ENCODE assay signal across 20 cellular contexts in genomic region chr4:184766421-184766820, GRCh38. TPM values are rescaled to one million over a fixed set of nuclear protein-coding genes. Genes with fewer than 3 reads are reported as not detected.
DNase-seq lines count a peak whose midpoint lies in the region; ATAC-seq, FAIRE-seq and TF ChIP-seq lines count a peak whose summit lies in the region.
"Had no signal": no experiment of that assay in that cellular context is flagged by ENCODE, and none has a peak within 500 bp of the region (broad histone marks: within the 10 kb centered on the region; RNA-seq: fewer than 3 reads in every experiment).

No MANE protein-coding gene starts in this region.

- no peaks in the 10 kb centered on the region for H3K27me3 ChIP-seq in hepatocyte
- H3K27me3 ChIP-seq in psoas muscle (ENCODE audit: insufficient read depth in 3 of 3, low read length in 2 of 3), result no peaks in the 10 kb centered on the region
- H3K27me3 ChIP-seq in subcutaneous abdominal adipose tissue (ENCODE audit: control insufficient read depth in 5 of 5, insufficient read depth in 4 of 5, low read length in 5 of 5), result no peaks in the 10 kb centered on the region
- H3K27me3 ChIP-seq: BLaER1 had no signal

- H3K9me3 ChIP-seq in hepatocyte (ENCODE audit: low read depth) (no peaks in the 10 kb centered on the region), psoas muscle (no peaks in the 10 kb centered on the region), subcutaneous abdominal adipose tissue (ENCODE audit: control insufficient read depth in 5 of 5, low read length in 5 of 5) (no peaks in the 10 kb centered on the region), kidney (ENCODE audit: control insufficient read depth in 1 of 2, low read length in 2 of 2) (no peaks in the 10 kb centered on the region)
- H3K9me3 ChIP-seq: BLaER1, Caco-2 had no signal

- H3K79me2 ChIP-seq in hepatocyte, result no peaks in the 10 kb centered on the region

- WGBS in hepatocyte (ENCODE audit: low lambda C conversion rate, missing lambda C conversion rate), result 90% methylated on average over 9 of the region's 9 CpGs
- 95 to 96% (median 96%) methylated on average over 9 of the region's 9 CpGs for WGBS in psoas muscle, 3 donors

- H3K36me3 ChIP-seq in hepatocyte (replicated peaks; ENCODE audit: insufficient read depth, low read depth) (no peaks in the 10 kb centered on the region), psoas muscle (ENCODE audit: insufficient read depth in 1 of 2, low read depth in 1 of 2) (peaks cover 26 to 99% of the 10 kb centered on the region in 2 donors), subcutaneous abdominal adipose tissue (ENCODE audit: control insufficient read depth in 5 of 5, insufficient read depth in 5 of 5, low read length in 5 of 5) (peaks cover 47 to 97% (median 78%) of the 10 kb centered on the region in 5 donors), kidney (ENCODE audit: control insufficient read depth in 1 of 2, insufficient read depth in 2 of 2, low read length in 2 of 2) (peaks cover 50 to 65% of the 10 kb centered on the region in 2 donors)

- no peaks in the 10 kb centered on the region for H4K20me1 ChIP-seq in hepatocyte (ENCODE audit: insufficient read depth, poor library complexity, severe bottlenecking)
- H4K20me1 ChIP-seq: BLaER1 had no signal

- no peak for FAIRE-seq in kidney (lab: Jason Lieb, UNC)
- FAIRE-seq: G401.6, GM12892, GM19239 had no signal

- intact Hi-C loops in psoas muscle (cut with DNase I) (no loop called here), kidney (cut with DNase I) (no loop called here)

- no peak overlapping the region for H2AFZ ChIP-seq in hepatocyte
- H2AFZ ChIP-seq: GM23338 had no signal

- no peaks in the 10 kb centered on the region for H3K9me2 ChIP-seq in hepatocyte (replicated peaks; ENCODE audit: insufficient read depth)

- TF ChIP-seq CTCF in hepatocyte (IDR thresholded peaks at IDR 0.05; ENCODE audit: poor library complexity), result no peak
- no peak for TF ChIP-seq CTCF in psoas muscle (IDR thresholded peaks at IDR 0.05)
- TF ChIP-seq CTCF in kidney (IDR thresholded peaks at IDR 0.05; ENCODE audit: borderline replicate concordance, extremely low read depth, insufficient read depth), result no peak

- H3K4me2 ChIP-seq in hepatocyte, result no peak overlapping the region
- H3K4me2 ChIP-seq: BLaER1, GM23338 had no signal

- DNase-seq in hepatocyte (ENCODE audit: low spot score) (peak; percentile 38), left lobe of liver (ENCODE audit: low spot score) (no peak), psoas muscle (no peak), HuH-7.5 (ENCODE audit: low spot score) (no peak), kidney (no peak), NCI-H2107 (lab: John Stamatoyannopoulos, UW) (no peak)
- DNase-seq: Caco-2; CD4-positive, CD25-positive, alpha-beta regulatory T cell; CD8-positive, alpha-beta T cell; DMS153; DND-41 had no signal

- ATAC-seq in left lobe of liver (peak; percentile 1), psoas muscle (no peak), HG02973 (IDR thresholded peaks at IDR 0.05; ENCODE audit: unreplicated experiment) (no peak)
- ATAC-seq: CD8-positive, alpha-beta T cell; HCT116 had no signal

- H3K27ac ChIP-seq in hepatocyte (no peak overlapping the region), psoas muscle (peak overlapping the region; percentile 17), subcutaneous abdominal adipose tissue (ENCODE audit: low read depth, low read length) (peak overlapping the region; percentile 63), kidney (ENCODE audit: low read depth in 2 of 2, low read length in 2 of 2) (no peak overlapping the region)
- H3K27ac ChIP-seq: BLaER1, C4-2B had no signal

- H3K4me1 ChIP-seq in hepatocyte (ENCODE audit: insufficient read depth), result no peaks in the 10 kb centered on the region
- H3K4me1 ChIP-seq in psoas muscle, result peaks cover 24% of the 10 kb centered on the region
- H3K4me1 ChIP-seq in subcutaneous abdominal adipose tissue (ENCODE audit: control insufficient read depth in 5 of 5, insufficient read depth in 5 of 5, low read length in 5 of 5), result peaks cover 0 to 22% (median 8%) of the 10 kb centered on the region in 5 donors
- peaks cover 0 to 9% of the 10 kb centered on the region in 2 donors for H3K4me1 ChIP-seq in kidney (ENCODE audit: control insufficient read depth in 1 of 2, insufficient read depth in 1 of 2, low read depth in 1 of 2, low read length in 2 of 2)
- H3K4me1 ChIP-seq: Caco-2 had no signal

- H3K4me3 ChIP-seq in hepatocyte, result no peak overlapping the region
- no peak overlapping the region for H3K4me3 ChIP-seq in psoas muscle
- no peak overlapping the region for H3K4me3 ChIP-seq in subcutaneous abdominal adipose tissue (ENCODE audit: low read depth in 1 of 5, low read length in 5 of 5)
- no peak overlapping the region for H3K4me3 ChIP-seq in kidney (ENCODE audit: low read length in 2 of 2)
- H3K4me3 ChIP-seq: BLaER1, GM23338 had no signal

- H3K9ac ChIP-seq in subcutaneous abdominal adipose tissue (ENCODE audit: low read length in 5 of 5) (peak overlapping the region in 1 of 5 donors; percentile 10), kidney (ENCODE audit: low read length in 2 of 2) (no peak overlapping the region)
- H3K9ac ChIP-seq: BLaER1 had no signal

RNA-seq across cellular contexts. Expression of gene CENPU, which starts 32.5 kb away (rescaled TPM):
- 10.0 and 10.2 TPM in 2 replicates for total RNA-seq in hepatocyte
- 6.1 and 7.8 TPM in 2 replicates for polyA plus RNA-seq in hepatocyte
- 1.6 TPM for total RNA-seq in left lobe of liver
- total RNA-seq in psoas muscle, result 1 to 10 TPM in 2 of 4 donors, under 1 TPM in 2; 0.63 to 1.6 (median 0.93) TPM
- polyA plus RNA-seq in psoas muscle, result 1 to 10 TPM in 2 of 3 donors, under 1 TPM in 1; 0.91 to 2.0 (median 1.1) TPM
- total RNA-seq in kidney, result 2.5 TPM
- polyA plus RNA-seq in kidney (ENCODE audit: insufficient read depth, low read depth, low replicate concordance), result 2.2 TPM

RNA-seq across cellular contexts. Expression of gene ACSL1, which starts 59.3 kb away (rescaled TPM):
- total RNA-seq in hepatocyte (168 and 264 TPM in 2 replicates), left lobe of liver (818 TPM), psoas muscle (1,000 to 10,000 TPM in 2 of 4 donors, 100 to 1,000 TPM in 2; 257 to 1,392 (median 704) TPM), kidney (98.1 TPM)
- polyA plus RNA-seq in hepatocyte (114 and 121 TPM in 2 replicates), psoas muscle (1,000 to 10,000 TPM in 1 of 3 donors, 100 to 1,000 TPM in 2; 435 to 1,333 (median 781) TPM), kidney (ENCODE audit: insufficient read depth, low read depth, low replicate concordance) (322 TPM)

Comparison
In these comparisons a context has a peak if more than half of its experiments do, and no peak if none do; other contexts are left out.
1. H3K27ac ChIP-seq: peak in psoas muscle (single experiment) and subcutaneous abdominal adipose tissue (single experiment); none in hepatocyte (single experiment) and kidney (0 of 2).